In the genomic region with DNA sequence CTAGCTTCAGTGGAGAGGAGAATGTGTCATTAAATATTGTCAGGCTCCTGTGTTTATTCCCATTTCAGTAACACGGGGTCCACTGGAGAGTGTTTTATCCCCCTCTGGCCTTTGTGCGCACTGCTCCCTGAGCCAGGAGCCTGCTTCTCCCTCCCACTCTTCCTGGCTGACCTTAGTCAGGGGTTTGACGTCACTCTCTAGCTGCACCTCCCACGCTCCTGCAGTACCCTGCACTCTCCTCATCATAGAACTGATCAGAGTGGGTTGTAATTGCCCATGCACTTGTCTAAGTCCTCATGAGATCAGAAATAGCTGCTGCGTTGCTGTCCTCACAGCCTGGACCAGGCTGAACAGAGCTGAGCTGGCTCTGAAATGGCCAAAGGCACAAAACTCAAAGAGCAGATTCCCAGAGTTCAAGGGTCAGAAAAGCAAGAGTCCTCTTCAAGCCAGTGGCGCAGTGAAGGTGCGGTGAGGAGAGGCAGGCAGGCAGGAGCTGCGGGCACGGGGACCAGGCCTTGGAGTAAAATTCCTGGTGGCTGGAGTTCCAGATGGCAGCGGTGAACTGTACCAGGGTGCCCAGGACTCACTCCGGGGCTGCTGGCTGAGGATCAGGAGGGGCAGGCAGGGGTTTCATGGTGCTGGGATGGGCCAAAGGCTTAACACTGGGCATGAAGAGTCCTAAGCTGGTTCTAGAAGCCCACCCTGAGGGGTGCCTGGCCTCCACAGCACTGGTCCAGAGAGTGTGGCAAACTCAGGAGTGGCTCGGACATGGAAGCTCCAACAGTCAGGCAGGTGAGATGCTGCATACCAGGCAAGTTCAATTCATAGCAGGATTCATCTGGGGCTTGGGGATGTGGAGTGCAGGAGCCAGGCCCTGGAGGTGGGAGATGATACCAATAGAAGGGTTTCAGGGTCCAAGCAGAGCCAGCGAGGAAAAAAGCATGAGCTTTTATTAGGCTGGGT, we compare ENCODE assay signal across 2 cellular contexts.
TF ChIP-seq lines count a peak whose summit lies in the region.

No MANE protein-coding gene starts in this region.

TF ChIP-seq in GM23338, 12 proteins besides CTCF, POLR2A, EP300 and RAD21 (continued from another document and continues in another):
- TF ChIP-seq, protein P1, sequence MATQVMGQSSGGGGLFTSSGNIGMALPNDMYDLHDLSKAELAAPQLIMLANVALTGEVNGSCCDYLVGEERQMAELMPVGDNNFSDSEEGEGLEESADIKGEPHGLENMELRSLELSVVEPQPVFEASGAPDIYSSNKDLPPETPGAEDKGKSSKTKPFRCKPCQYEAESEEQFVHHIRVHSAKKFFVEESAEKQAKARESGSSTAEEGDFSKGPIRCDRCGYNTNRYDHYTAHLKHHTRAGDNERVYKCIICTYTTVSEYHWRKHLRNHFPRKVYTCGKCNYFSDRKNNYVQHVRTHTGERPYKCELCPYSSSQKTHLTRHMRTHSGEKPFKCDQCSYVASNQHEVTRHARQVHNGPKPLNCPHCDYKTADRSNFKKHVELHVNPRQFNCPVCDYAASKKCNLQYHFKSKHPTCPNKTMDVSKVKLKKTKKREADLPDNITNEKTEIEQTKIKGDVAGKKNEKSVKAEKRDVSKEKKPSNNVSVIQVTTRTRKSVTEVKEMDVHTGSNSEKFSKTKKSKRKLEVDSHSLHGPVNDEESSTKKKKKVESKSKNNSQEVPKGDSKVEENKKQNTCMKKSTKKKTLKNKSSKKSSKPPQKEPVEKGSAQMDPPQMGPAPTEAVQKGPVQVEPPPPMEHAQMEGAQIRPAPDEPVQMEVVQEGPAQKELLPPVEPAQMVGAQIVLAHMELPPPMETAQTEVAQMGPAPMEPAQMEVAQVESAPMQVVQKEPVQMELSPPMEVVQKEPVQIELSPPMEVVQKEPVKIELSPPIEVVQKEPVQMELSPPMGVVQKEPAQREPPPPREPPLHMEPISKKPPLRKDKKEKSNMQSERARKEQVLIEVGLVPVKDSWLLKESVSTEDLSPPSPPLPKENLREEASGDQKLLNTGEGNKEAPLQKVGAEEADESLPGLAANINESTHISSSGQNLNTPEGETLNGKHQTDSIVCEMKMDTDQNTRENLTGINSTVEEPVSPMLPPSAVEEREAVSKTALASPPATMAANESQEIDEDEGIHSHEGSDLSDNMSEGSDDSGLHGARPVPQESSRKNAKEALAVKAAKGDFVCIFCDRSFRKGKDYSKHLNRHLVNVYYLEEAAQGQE (IDR thresholded peaks at IDR 0.05; ENCODE audit: unreplicated experiment): no peak
- TF ChIP-seq ZNF331 (CRISPR knock-in tag; IDR thresholded peaks at IDR 0.05; ENCODE audit: low read depth): no peak
- no peak for TF ChIP-seq JUNB (IDR thresholded peaks at IDR 0.05; ENCODE audit: unreplicated experiment)
- no peak for TF ChIP-seq STAT1 (IDR thresholded peaks at IDR 0.05; ENCODE audit: unreplicated experiment)
- no peak for TF ChIP-seq EZH2phosphoT487 (IDR thresholded peaks at IDR 0.05; ENCODE audit: unreplicated experiment)
- TF ChIP-seq ZNF114 (CRISPR knock-in tag; IDR thresholded peaks at IDR 0.05): no peak
- TF ChIP-seq, protein P2, sequence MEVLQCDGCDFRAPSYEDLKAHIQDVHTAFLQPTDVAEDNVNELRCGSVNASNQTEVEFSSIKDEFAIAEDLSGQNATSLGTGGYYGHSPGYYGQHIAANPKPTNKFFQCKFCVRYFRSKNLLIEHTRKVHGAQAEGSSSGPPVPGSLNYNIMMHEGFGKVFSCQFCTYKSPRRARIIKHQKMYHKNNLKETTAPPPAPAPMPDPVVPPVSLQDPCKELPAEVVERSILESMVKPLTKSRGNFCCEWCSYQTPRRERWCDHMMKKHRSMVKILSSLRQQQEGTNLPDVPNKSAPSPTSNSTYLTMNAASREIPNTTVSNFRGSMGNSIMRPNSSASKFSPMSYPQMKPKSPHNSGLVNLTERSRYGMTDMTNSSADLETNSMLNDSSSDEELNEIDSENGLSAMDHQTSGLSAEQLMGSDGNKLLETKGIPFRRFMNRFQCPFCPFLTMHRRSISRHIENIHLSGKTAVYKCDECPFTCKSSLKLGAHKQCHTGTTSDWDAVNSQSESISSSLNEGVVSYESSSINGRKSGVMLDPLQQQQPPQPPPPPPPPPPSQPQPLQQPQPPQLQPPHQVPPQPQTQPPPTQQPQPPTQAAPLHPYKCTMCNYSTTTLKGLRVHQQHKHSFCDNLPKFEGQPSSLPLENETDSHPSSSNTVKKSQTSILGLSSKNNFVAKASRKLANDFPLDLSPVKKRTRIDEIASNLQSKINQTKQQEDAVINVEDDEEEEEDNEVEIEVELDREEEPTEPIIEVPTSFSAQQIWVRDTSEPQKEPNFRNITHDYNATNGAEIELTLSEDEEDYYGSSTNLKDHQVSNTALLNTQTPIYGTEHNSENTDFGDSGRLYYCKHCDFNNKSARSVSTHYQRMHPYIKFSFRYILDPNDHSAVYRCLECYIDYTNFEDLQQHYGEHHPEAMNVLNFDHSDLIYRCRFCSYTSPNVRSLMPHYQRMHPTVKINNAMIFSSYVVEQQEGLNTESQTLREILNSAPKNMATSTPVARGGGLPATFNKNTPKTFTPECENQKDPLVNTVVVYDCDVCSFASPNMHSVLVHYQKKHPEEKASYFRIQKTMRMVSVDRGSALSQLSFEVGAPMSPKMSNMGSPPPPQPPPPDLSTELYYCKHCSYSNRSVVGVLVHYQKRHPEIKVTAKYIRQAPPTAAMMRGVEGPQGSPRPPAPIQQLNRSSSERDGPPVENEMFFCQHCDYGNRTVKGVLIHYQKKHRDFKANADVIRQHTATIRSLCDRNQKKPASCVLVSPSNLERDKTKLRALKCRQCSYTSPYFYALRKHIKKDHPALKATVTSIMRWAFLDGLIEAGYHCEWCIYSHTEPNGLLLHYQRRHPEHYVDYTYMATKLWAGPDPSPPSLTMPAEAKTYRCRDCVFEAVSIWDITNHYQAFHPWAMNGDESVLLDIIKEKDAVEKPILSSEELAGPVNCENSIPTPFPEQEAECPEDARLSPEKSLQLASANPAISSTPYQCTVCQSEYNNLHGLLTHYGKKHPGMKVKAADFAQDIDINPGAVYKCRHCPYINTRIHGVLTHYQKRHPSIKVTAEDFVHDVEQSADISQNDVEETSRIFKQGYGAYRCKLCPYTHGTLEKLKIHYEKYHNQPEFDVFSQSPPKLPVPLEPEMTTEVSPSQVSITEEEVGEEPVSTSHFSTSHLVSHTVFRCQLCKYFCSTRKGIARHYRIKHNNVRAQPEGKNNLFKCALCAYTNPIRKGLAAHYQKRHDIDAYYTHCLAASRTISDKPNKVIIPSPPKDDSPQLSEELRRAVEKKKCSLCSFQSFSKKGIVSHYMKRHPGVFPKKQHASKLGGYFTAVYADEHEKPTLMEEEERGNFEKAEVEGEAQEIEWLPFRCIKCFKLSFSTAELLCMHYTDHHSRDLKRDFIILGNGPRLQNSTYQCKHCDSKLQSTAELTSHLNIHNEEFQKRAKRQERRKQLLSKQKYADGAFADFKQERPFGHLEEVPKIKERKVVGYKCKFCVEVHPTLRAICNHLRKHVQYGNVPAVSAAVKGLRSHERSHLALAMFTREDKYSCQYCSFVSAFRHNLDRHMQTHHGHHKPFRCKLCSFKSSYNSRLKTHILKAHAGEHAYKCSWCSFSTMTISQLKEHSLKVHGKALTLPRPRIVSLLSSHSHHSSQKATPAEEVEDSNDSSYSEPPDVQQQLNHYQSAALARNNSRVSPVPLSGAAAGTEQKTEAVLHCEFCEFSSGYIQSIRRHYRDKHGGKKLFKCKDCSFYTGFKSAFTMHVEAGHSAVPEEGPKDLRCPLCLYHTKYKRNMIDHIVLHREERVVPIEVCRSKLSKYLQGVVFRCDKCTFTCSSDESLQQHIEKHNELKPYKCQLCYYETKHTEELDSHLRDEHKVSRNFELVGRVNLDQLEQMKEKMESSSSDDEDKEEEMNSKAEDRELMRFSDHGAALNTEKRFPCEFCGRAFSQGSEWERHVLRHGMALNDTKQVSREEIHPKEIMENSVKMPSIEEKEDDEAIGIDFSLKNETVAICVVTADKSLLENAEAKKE (CRISPR knock-in tag; IDR thresholded peaks at IDR 0.05): no peak

TF ChIP-seq in SK-N-SH, 30 proteins besides CTCF, POLR2A, EP300 and RAD21 (continued from another document):
- TF ChIP-seq RFX5 (IDR thresholded peaks at IDR 0.05; ENCODE audit: low read length) (no peak), TAF1 (IDR thresholded peaks at IDR 0.05; ENCODE audit: borderline replicate concordance, low read depth, low read length) (no peak)
TF ChIP-seq in SK-N-SH: peak in this region for 0.
